Comparison of ENCODE assay signal across 18 cellular contexts in genomic region chr1:167198518-167199133, GRCh38. TPM values are rescaled to one million over a fixed set of nuclear protein-coding genes. Genes with fewer than 3 reads are reported as not detected.
DNase-seq lines count a peak whose midpoint lies in the region; ATAC-seq, FAIRE-seq and TF ChIP-seq lines count a peak whose summit lies in the region.
"Had no signal": no experiment of that assay in that cellular context is flagged by ENCODE, and none has a peak within 500 bp of the region (broad histone marks: within the 10 kb centered on the region; RNA-seq: fewer than 3 reads in every experiment).

No MANE protein-coding gene starts in this region.

- H3K4me1 ChIP-seq in H9 (ENCODE audit: insufficient read depth, low read length): 0 out of 2 replicates have a peak, but pooled peaks cover 2% of the 10 kb centered on the region
- peaks cover 19% of the 10 kb centered on the region for H3K4me1 ChIP-seq in PC-3 (ENCODE audit: insufficient read depth, low read length)
- no peaks in the 10 kb centered on the region for H3K4me1 ChIP-seq in pancreas
- H3K4me1 ChIP-seq in aorta (ENCODE audit: control insufficient read depth in 1 of 2, insufficient read depth in 2 of 2, low read length in 2 of 2): no peaks in the 10 kb centered on the region
- H3K4me1 ChIP-seq: suprapubic skin had no signal

- no peak overlapping the region for H3K27ac Mint-ChIP-seq in H9
- H3K27ac Mint-ChIP-seq: activated CD4-positive, alpha-beta memory T cell treated with anti-CD3 and anti-CD28 coated beads for 36 hours; T-cell had no signal

- intact Hi-C loops in PC-3 (cut with micrococcal nuclease): no loop called here
- intact Hi-C loops in left colon (cut with DNase I, micrococcal nuclease): no loop called here
- intact Hi-C loops in pancreas (cut with DNase I): no loop called here
- intact Hi-C loops in aorta (cut with DNase I): loop anchor here in 1 of 2 donors (10.0 kb wide), 1 partner anchor 124 kb away; no protein-coding TSS in a partner anchor

- no peak overlapping the region for H3K23ac ChIP-seq in H9 (ENCODE audit: insufficient read length, low read depth, low read length)

- H3K4me3 Mint-ChIP-seq in H9: no peak overlapping the region
- H3K4me3 Mint-ChIP-seq: activated CD4-positive, alpha-beta memory T cell treated with anti-CD3 and anti-CD28 coated beads for 36 hours; activated T-cell treated with anti-CD3 and anti-CD28 coated beads, Interleukin-2, amount 50 U/mL, for 4 hours; T-cell had no signal

- no peak overlapping the region for H2AFZ ChIP-seq in H9 (ENCODE audit: low read length)
- H2AFZ ChIP-seq in PC-3 (ENCODE audit: low read length): no peak overlapping the region

- no TSS peak for BruUV-seq in PC-3 (replicated peaks; lab: Mats Ljungman, UMichigan)

- H3K36me3 ChIP-seq in PC-3 (ENCODE audit: low read depth, low read length) (no peaks in the 10 kb centered on the region), pancreas (no peaks in the 10 kb centered on the region), aorta (ENCODE audit: control insufficient read depth in 1 of 2, insufficient read depth in 2 of 2, low read length in 1 of 2) (no peaks in the 10 kb centered on the region)
- H3K36me3 ChIP-seq: suprapubic skin had no signal

- no peaks in the 10 kb centered on the region for H3K23me2 ChIP-seq in H9 (ENCODE audit: insufficient read length, low read depth, low read length, poor library complexity, severe bottlenecking)

- CTCF ChIA-PET in PC-3 (lab: Charles Lee): no interaction called here

- H3K14ac ChIP-seq in H9 (ENCODE audit: insufficient read depth, low read length): no peak overlapping the region

- ATAC-seq in PC-3 (no peak), left colon (peak; percentile 26), GM18519 (IDR thresholded peaks at IDR 0.05; ENCODE audit: low FRiP score, unreplicated experiment) (no peak), pancreas (no peak), aorta (ENCODE audit: low FRiP score) (no peak)
- ATAC-seq: activated T-cell treated with anti-CD3 and anti-CD28 coated beads, Interleukin-2, amount 50 U/mL, for 4 hours; T-cell had no signal

- H3K27me3 Mint-ChIP-seq in H9 (ENCODE audit: low read depth): no peaks in the 10 kb centered on the region
- H3K27me3 Mint-ChIP-seq: activated CD4-positive, alpha-beta memory T cell treated with anti-CD3 and anti-CD28 coated beads for 36 hours had no signal

- H2BK120ac ChIP-seq in H9 (ENCODE audit: low read depth, low read length, poor library complexity, severe bottlenecking): no peak overlapping the region

- no peaks in the 10 kb centered on the region for H3K79me2 ChIP-seq in H9 (ENCODE audit: insufficient read depth, low read length)
- H3K79me2 ChIP-seq in PC-3 (ENCODE audit: low read length): no peaks in the 10 kb centered on the region

- TF ChIP-seq CTCF in D721Med (IDR thresholded peaks at IDR 0.05; ENCODE audit: insufficient read depth, missing control alignments): no peak
- no peak for TF ChIP-seq CTCF in H9 (conservative IDR thresholded peaks at IDR 0.05)
- no peak for TF ChIP-seq CTCF in PC-3 (conservative IDR thresholded peaks at IDR 0.05; ENCODE audit: low read depth, low read length)
- no peak for TF ChIP-seq CTCF in pancreas (IDR thresholded peaks at IDR 0.05)

- H3K27me3 ChIP-seq in H9 (ENCODE audit: insufficient read depth, low read length) (no peaks in the 10 kb centered on the region), PC-3 (ENCODE audit: low read length) (no peaks in the 10 kb centered on the region), pancreas (no peaks in the 10 kb centered on the region), aorta (ENCODE audit: control insufficient read depth in 1 of 2, insufficient read depth in 2 of 2, low read length in 1 of 2) (no peaks in the 10 kb centered on the region)
- H3K27me3 ChIP-seq: suprapubic skin had no signal

- H3K4me2 ChIP-seq in H9 (ENCODE audit: insufficient read depth, insufficient read length, low read length): no peak overlapping the region
- H3K4me2 ChIP-seq in PC-3 (ENCODE audit: low read length): no peak overlapping the region

- H4K8ac ChIP-seq in H9 (replicated peaks; ENCODE audit: insufficient read length, low read depth, low read length): no peak overlapping the region

- H3T11ph ChIP-seq in H9 (ENCODE audit: low read length): no peak overlapping the region

- H2BK5ac ChIP-seq in H9 (ENCODE audit: insufficient read length, low read length): no peak overlapping the region

- H3K18ac ChIP-seq in H9 (ENCODE audit: insufficient read length, low read depth, low read length): peak overlapping the region; percentile 42

- no peaks in the 10 kb centered on the region for H3K36me3 Mint-ChIP-seq in H9 (ENCODE audit: insufficient read depth in 1 of 3, low read depth in 3 of 3)
- H3K36me3 Mint-ChIP-seq: activated CD4-positive, alpha-beta memory T cell treated with anti-CD3 and anti-CD28 coated beads for 36 hours; T-cell had no signal

- H3K56ac ChIP-seq in H9 (ENCODE audit: insufficient read length, low read depth, low read length): no peak overlapping the region

- no peaks in the 10 kb centered on the region for H3F3A ChIP-seq in PC-3 (ENCODE audit: low read length, unreplicated experiment)

- H4K5ac ChIP-seq in H9 (ENCODE audit: insufficient read length, low read depth, low read length): no peak overlapping the region

- H2BK15ac ChIP-seq in H9 (ENCODE audit: low read depth, low read length): no peak overlapping the region

- no peak overlapping the region for H2BK12ac ChIP-seq in H9 (ENCODE audit: insufficient read length, low read depth, low read length)

- H3K9ac ChIP-seq in H9 (ENCODE audit: extremely low read depth, insufficient read length, low read length) (no peak overlapping the region), PC-3 (ENCODE audit: low read length) (no peak overlapping the region)

- no peaks in the 10 kb centered on the region for H3K79me1 ChIP-seq in H9 (ENCODE audit: insufficient read depth, low read depth, low read length, poor library complexity, severe bottlenecking)

- no peak overlapping the region for H3K27ac ChIP-seq in H9 (ENCODE audit: insufficient read length, low read depth, low read length)
- H3K27ac ChIP-seq in PC-3 (ENCODE audit: low read length): no peak overlapping the region
- no peak overlapping the region for H3K27ac ChIP-seq in pancreas
- H3K27ac ChIP-seq in aorta (ENCODE audit: low read depth in 1 of 2, low read length in 2 of 2): no peak overlapping the region
- H3K27ac ChIP-seq: RWPE1, suprapubic skin had no signal

- DNase-seq in D721Med (ENCODE audit: insufficient read length, low spot score) (no peak), H9 (peak; percentile 49), PC-3 (peak; percentile 33), left colon (no peak), pancreas (no peak), aorta (no peak)
- DNase-seq: activated CD4-positive, alpha-beta memory T cell treated with anti-CD3 and anti-CD28 coated beads for 36 hours; activated T-cell treated with anti-CD3 and anti-CD28 coated beads, Interleukin-2, amount 50 U/mL, for 4 hours; head of caudate nucleus; KG1; kidney glomerular epithelial cell; NCI-H510A treated with DMSO at 0.1 percent for 48 hours; stimulated activated CD4-positive, alpha-beta T cell treated with anti-CD3 and anti-CD28 coated beads, Interleukin-4, amount 100 ng/mL, for 1 hour; stimulated activated CD8-positive, alpha-beta memory T cell treated with anti-CD3 and anti-CD28 coated beads, Interleukin-4, amount 100 ng/mL, for 48 hours; T-cell had no signal

- FAIRE-seq in D721Med (lab: Jason Lieb, UNC): peak; percentile 25
- FAIRE-seq in pancreas (lab: Jason Lieb, UNC): no peak

- H3K9me3 ChIP-seq in H9 (ENCODE audit: control insufficient read depth, low read depth, low read length): no peaks in the 10 kb centered on the region
- no peaks in the 10 kb centered on the region for H3K9me3 ChIP-seq in PC-3 (ENCODE audit: low read length)
- H3K9me3 ChIP-seq in pancreas: no peaks in the 10 kb centered on the region
- no peaks in the 10 kb centered on the region for H3K9me3 ChIP-seq in aorta (ENCODE audit: control insufficient read depth, low read length)
- H3K9me3 ChIP-seq: suprapubic skin had no signal

- H4K20me1 ChIP-seq in H9 (ENCODE audit: control insufficient read depth, insufficient read depth, insufficient read length): no peaks in the 10 kb centered on the region
- H4K20me1 ChIP-seq in PC-3 (ENCODE audit: low read length): no peaks in the 10 kb centered on the region

- H4K91ac ChIP-seq in H9 (ENCODE audit: insufficient read length, low read depth, low read length): no peak overlapping the region

- peaks cover 21 to 22% of the 10 kb centered on the region in 2 experiments for H3K4me1 Mint-ChIP-seq in H9
- H3K4me1 Mint-ChIP-seq: T-cell had no signal

- H2BK20ac ChIP-seq in H9 (ENCODE audit: low read depth, low read length, poor library complexity, severe bottlenecking): no peak overlapping the region

- POLR2A ChIA-PET in PC-3 (lab: Charles Lee; ENCODE audit: unreplicated experiment): interaction anchor here (0.6 kb wide), 1 partner anchor 132 kb away, joined by 6 read pairs; no protein-coding TSS in a partner anchor

- no peak overlapping the region for H3K4ac ChIP-seq in H9 (ENCODE audit: low read depth, low read length)

- no peak overlapping the region for H3K4me3 ChIP-seq in PC-3 (ENCODE audit: low read length)
- H3K4me3 ChIP-seq in pancreas: no peak overlapping the region
- H3K4me3 ChIP-seq in aorta (ENCODE audit: low read length in 2 of 2): no peak overlapping the region
- H3K4me3 ChIP-seq: suprapubic skin had no signal

- no CpG with 5 or more reads among the region's 5 CpGs for WGBS in H9 (ENCODE audit: extremely low coverage, insufficient read length, low lambda C conversion rate)
- 52 to 57% methylated on average over 5 of the region's 5 CpGs for whole genome bisulfite sequencing in pancreas, 2 donors
- 77 to 78% methylated on average over 5 of the region's 5 CpGs for WGBS in aorta, 2 donors

- H3K9me2 ChIP-seq in PC-3 (replicated peaks; ENCODE audit: low read length): no peaks in the 10 kb centered on the region

- no peaks in the 10 kb centered on the region for H3K9me3 Mint-ChIP-seq in H9
- H3K9me3 Mint-ChIP-seq: activated CD4-positive, alpha-beta memory T cell treated with anti-CD3 and anti-CD28 coated beads for 36 hours; activated T-cell treated with anti-CD3 and anti-CD28 coated beads, Interleukin-2, amount 50 U/mL, for 4 hours had no signal

- H2AK5ac ChIP-seq in H9 (ENCODE audit: insufficient read length, low read length): no peak overlapping the region

RNA-seq across cellular contexts. Expression of gene POU2F1, which starts 22.1 kb away (rescaled TPM):
- total RNA-seq in H9 (2021): 54.8 and 62.5 TPM in 2 replicates
- total RNA-seq in PC-3 (2014; rRNA removed): 8.7 and 17.9 TPM in 2 replicates
- total RNA-seq in left colon: 10 to 100 TPM; 14.3 to 16.4 TPM
- total RNA-seq in pancreas: 1 to 10 TPM; 5.5 to 7.3 (median 6.0) TPM
- 1 to 10 TPM; 1.4 to 3.0 TPM for polyA plus RNA-seq in pancreas
- 10 to 100 TPM; 25.0 to 28.6 TPM for total RNA-seq in aorta
- polyA plus RNA-seq in aorta: 1 to 10 TPM; 1.1 to 2.4 TPM

Comparison
In these comparisons a context has a peak if more than half of its experiments do, and no peak if none do; other contexts are left out.
1. DNase-seq: peak in H9 (single experiment) and PC-3 (single experiment); none in D721Med (single experiment), left colon (0 of 2), pancreas (0 of 6) and aorta (0 of 2).